20 cellular contexts compared by ENCODE assay signal in the genomic region with DNA sequence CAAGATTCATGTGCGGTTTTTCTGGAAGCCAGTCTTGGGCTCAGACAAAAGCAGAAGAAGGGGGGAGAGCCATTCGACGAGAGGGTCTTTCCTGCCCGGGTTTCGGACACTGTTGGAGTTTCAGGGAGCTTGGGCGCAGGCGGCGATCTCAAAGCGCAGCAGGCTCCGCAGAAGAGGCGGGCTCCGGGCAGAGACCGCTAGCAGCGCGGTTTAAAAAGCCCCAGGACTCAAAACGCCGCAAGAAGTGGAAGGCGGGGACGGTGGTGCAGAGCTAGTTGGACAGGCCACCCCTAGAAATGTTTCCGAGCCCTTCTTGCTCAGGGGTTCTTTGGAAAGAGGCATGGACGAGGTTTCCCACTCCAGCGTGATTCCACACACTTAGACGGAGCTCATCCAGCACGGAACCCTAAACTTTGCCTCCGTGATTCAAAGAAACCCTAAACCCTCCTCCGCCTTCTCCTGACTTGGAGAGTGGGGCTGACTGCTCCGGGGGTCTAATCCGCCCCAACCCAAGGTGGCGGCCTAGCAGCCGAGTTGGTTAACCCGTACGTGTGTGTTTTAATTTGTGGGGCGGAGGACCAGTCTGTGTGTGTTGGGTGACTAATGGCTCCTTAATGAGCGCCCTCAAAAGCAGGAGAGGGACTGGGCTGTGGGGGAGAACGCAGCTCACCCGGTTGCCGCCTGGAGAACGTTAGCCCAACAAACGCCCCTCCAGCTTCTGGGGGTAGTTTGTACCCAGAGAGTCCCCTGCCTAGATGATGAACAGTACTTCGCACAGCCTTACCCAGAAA. TPM values are rescaled to one million over a fixed set of nuclear protein-coding genes. Genes with fewer than 3 reads are reported as not detected.
"Had no signal": no experiment of that assay in that cellular context is flagged by ENCODE, and none has a peak within 500 bp of the region (broad histone marks: within the 10 kb centered on the region; RNA-seq: fewer than 3 reads in every experiment).

No MANE protein-coding gene starts in this region.

- H3K9me3 ChIP-seq: left lung, ovary, right atrium auricular region, tibial artery, uterus had no signal

- H3K27ac Mint-ChIP-seq: activated naive CD4-positive, alpha-beta T cell treated with anti-CD3 and anti-CD28 coated beads, Interleukin-2, amount 50 U/mL, for 72 hours; dendritic cell treated with granulocyte-macrophage colony-stimulating factor and Interleukin-4, amounts not matched to agents 40 ng/mL and 50 ng/mL, for 4 days; natural killer cell; stimulated activated memory B cell treated with anti-CD40 and anti-IgM and Interleukin-4, amounts not matched to agents 10 μg/mL and 1 μg/mL and 100 μg/mL, for 72 hours had no signal

- H3K9me3 Mint-ChIP-seq: activated naive CD4-positive, alpha-beta T cell treated with anti-CD3 and anti-CD28 coated beads, Interleukin-2, amount 50 U/mL, for 72 hours; dendritic cell treated with granulocyte-macrophage colony-stimulating factor and Interleukin-4, amounts not matched to agents 40 ng/mL and 50 ng/mL, for 4 days; natural killer cell; stimulated activated memory B cell treated with anti-CD40 and anti-IgM and Interleukin-4, amounts not matched to agents 10 μg/mL and 1 μg/mL and 100 μg/mL, for 72 hours had no signal

- ATAC-seq: activated CD4-positive, CD25-positive, alpha-beta regulatory T cell treated with anti-CD3 and anti-CD28 coated beads, Interleukin-2, amount 50 U/mL, for 24 hours; activated naive CD4-positive, alpha-beta T cell treated with anti-CD3 and anti-CD28 coated beads, Interleukin-2, amount 50 U/mL, for 72 hours; esophagus mucosa; left lung; natural killer cell; stimulated activated memory B cell treated with anti-CD40 and anti-IgM and Interleukin-4, amounts not matched to agents 10 μg/mL and 1 μg/mL and 100 μg/mL, for 72 hours had no signal

- H3K4me3 Mint-ChIP-seq: dendritic cell treated with granulocyte-macrophage colony-stimulating factor and Interleukin-4, amounts not matched to agents 40 ng/mL and 50 ng/mL, for 4 days; natural killer cell; stimulated activated memory B cell treated with anti-CD40 and anti-IgM and Interleukin-4, amounts not matched to agents 10 μg/mL and 1 μg/mL and 100 μg/mL, for 72 hours had no signal

- DNase-seq: activated effector memory CD4-positive, alpha-beta T cell treated with Interleukin-2 at 50 U/mL for 16 hours; activated T-cell treated with anti-CD3 and anti-CD28 coated beads, Interleukin-2, amount 50 U/mL, for 1 hour; amniotic stem cell; brain microvascular endothelial cell; cerebellar nuclear complex; left lung; natural killer cell; ovary; T-helper 2 cell; tibial artery; uterus had no signal

- H3K27me3 ChIP-seq: ovary had no signal

- H3K4me3 ChIP-seq: left lung, ovary, right atrium auricular region, tibial artery, uterus had no signal

- H3K36me3 Mint-ChIP-seq: activated naive CD4-positive, alpha-beta T cell treated with anti-CD3 and anti-CD28 coated beads, Interleukin-2, amount 50 U/mL, for 72 hours; natural killer cell; stimulated activated memory B cell treated with anti-CD40 and anti-IgM and Interleukin-4, amounts not matched to agents 10 μg/mL and 1 μg/mL and 100 μg/mL, for 72 hours had no signal

- H3K27ac ChIP-seq: brain microvascular endothelial cell, left lung, ovary, right atrium auricular region, tibial artery, uterus had no signal

- H3K36me3 ChIP-seq: brain microvascular endothelial cell, left lung, ovary, right atrium auricular region, tibial artery, uterus had no signal

RNA-seq across cellular contexts. Expression of gene NEUROG3, which starts 3.9 kb away (rescaled TPM):
- total RNA-seq: esophagus mucosa, glomerular endothelial cell, left lung, mucosa of gallbladder, natural killer cell, ovary, right atrium auricular region, uterus had no signal
- polyA plus RNA-seq: keratinocyte, ovary had no signal
